Comparison of ENCODE assay signal across 7 cellular contexts in genomic region chr11:20407344-20407743, GRCh38.
"Had no signal": no experiment of that assay in that cellular context is flagged by ENCODE, and none has a peak within 500 bp of the region (broad histone marks: within the 10 kb centered on the region; RNA-seq: fewer than 3 reads in every experiment).

No MANE protein-coding gene starts in this region.

- DNase-seq: GM23248, GOT3, H7, KG1 had no signal

- H3K4me3 ChIP-seq: GM23248, HAP-1, K562 had no signal

- H3K9ac ChIP-seq: GM23248 had no signal

- ATAC-seq: HepG2, K562 had no signal

- H3K9me3 ChIP-seq: HAP-1 had no signal
